ENCODE assay signal across 38 cellular contexts in genomic region chr3:75692061-75692460, GRCh38. TPM values are rescaled to one million over a fixed set of nuclear protein-coding genes. Genes with fewer than 3 reads are reported as not detected.
"Had no signal": no experiment of that assay in that cellular context is flagged by ENCODE, and none has a peak within 500 bp of the region (broad histone marks: within the 10 kb centered on the region; RNA-seq: fewer than 3 reads in every experiment).

No MANE protein-coding gene starts in this region.

- H3K4me1 ChIP-seq: adrenal gland, ascending aorta, body of pancreas, breast epithelium had no signal

- H3K36me3 ChIP-seq: adrenal gland, ascending aorta, brain microvascular endothelial cell, breast epithelium had no signal

- DNase-seq: activated B cell treated with CpG ODN at 0.5 μM for 24 hours; activated CD4-positive, alpha-beta memory T cell treated with anti-CD3 and anti-CD28 coated beads, Interleukin-2, amount 10 ng/mL, durations not matched to agents 7 days and 5 days; activated CD4-positive, alpha-beta T cell treated with anti-CD3 and anti-CD28 coated beads for 48 hours; activated CD4-positive, alpha-beta T cell treated with anti-CD3 and anti-CD28 coated beads, Interleukin-2, amount 10 ng/mL, durations not matched to agents 7 days and 5 days; activated CD4-positive, alpha-beta T cell treated with anti-CD3 and anti-CD28 coated beads, Interleukin-2, amount 50 U/mL, for 48 hours; activated CD4-positive, CD25-positive, alpha-beta regulatory T cell treated with anti-CD3 and anti-CD28 coated beads, Interleukin-2, amount 50 U/mL, for 72 hours; activated CD8-positive, alpha-beta memory T cell treated with anti-CD3 and anti-CD28 coated beads for 24 hours; activated CD8-positive, alpha-beta memory T cell treated with anti-CD3 and anti-CD28 coated beads, Interleukin-2, amount 10 ng/mL, durations not matched to agents 7 days and 5 days; activated CD8-positive, alpha-beta T cell treated with anti-CD3 and anti-CD28 coated beads, Interleukin-2, amount 10 ng/mL, durations not matched to agents 7 days and 5 days; activated effector memory CD4-positive, alpha-beta T cell treated with anti-CD3 and anti-CD28 coated beads, Interleukin-2, amount 50 U/mL, for 16 hours; activated gamma-delta T cell treated with Interleukin-2 at 50 U/mL for 16 hours; activated naive CD4-positive, alpha-beta T cell; activated naive CD4-positive, alpha-beta T cell treated with anti-CD3 and anti-CD28 coated beads for 36 hours; activated naive CD4-positive, alpha-beta T cell treated with anti-CD3 and anti-CD28 coated beads, Interleukin-2, amount 50 U/mL, for 16 hours; activated naive CD8-positive, alpha-beta T cell treated with anti-CD3 and anti-CD28 coated beads for 36 hours; activated T-cell treated with anti-CD3 and anti-CD28 coated beads for 4 hours; activated T-cell treated with anti-CD3 and anti-CD28 coated beads, Interleukin-2, amount 50 U/mL, for 1 hour; activated T-cell treated with anti-CD3 and anti-CD28 coated beads, Interleukin-2, amount 50 U/mL, for 4 hours; activated T-cell treated with anti-CD3 and anti-CD28 coated beads, Interleukin-2, amount 50 U/mL, for 72 hours; adrenal gland; amygdala; anterior cingulate cortex; body of pancreas; brain microvascular endothelial cell; central memory CD4-positive, alpha-beta T cell; T-cell; T-helper 17 cell; T1000 had no signal

- H3K4me3 ChIP-seq: adrenal gland, ascending aorta, body of pancreas, breast epithelium had no signal

- H3K27ac ChIP-seq: adrenal gland, ascending aorta, body of pancreas, brain microvascular endothelial cell, breast epithelium, VCaP had no signal

- H3K27me3 ChIP-seq: adrenal gland, ascending aorta, body of pancreas, brain microvascular endothelial cell, breast epithelium had no signal

- ATAC-seq: activated CD8-positive, alpha-beta memory T cell treated with anti-CD3 and anti-CD28 coated beads, Interleukin-2, amount 10 ng/mL, durations not matched to agents 7 days and 5 days; activated CD8-positive, alpha-beta T cell treated with anti-CD3 and anti-CD28 coated beads, Interleukin-2, amount 10 ng/mL, durations not matched to agents 7 days and 5 days; activated naive CD4-positive, alpha-beta T cell treated with anti-CD3 and anti-CD28 coated beads, Interleukin-2, amount 50 U/mL, for 72 hours; activated T-cell treated with anti-CD3 and anti-CD28 coated beads, Interleukin-2, amount 50 U/mL, for 4 hours; activated T-cell treated with anti-CD3 and anti-CD28 coated beads, Interleukin-2, amount 50 U/mL, for 72 hours; activated T-helper 17 cell treated with anti-CD3 and anti-CD28 coated beads, Interleukin-2, amount 50 U/mL, for 72 hours; body of pancreas; T-cell; T-helper 17 cell had no signal

RNA-seq across cellular contexts. Expression of gene FRG2C, which starts 27.9 kb away (rescaled TPM):
- total RNA-seq: activated B cell treated with CpG ODN at 0.5 μM for 24 hours; activated CD4-positive, alpha-beta memory T cell treated with anti-CD3 and anti-CD28 coated beads, Interleukin-2, amount 10 ng/mL, durations not matched to agents 7 days and 5 days; activated CD4-positive, alpha-beta T cell treated with anti-CD3 and anti-CD28 coated beads, Interleukin-2, amount 10 ng/mL, durations not matched to agents 7 days and 5 days; activated CD8-positive, alpha-beta memory T cell treated with anti-CD3 and anti-CD28 coated beads, Interleukin-2, amount 10 ng/mL, durations not matched to agents 7 days and 5 days; activated CD8-positive, alpha-beta T cell treated with anti-CD3 and anti-CD28 coated beads, Interleukin-2, amount 10 ng/mL, durations not matched to agents 7 days and 5 days; activated naive CD4-positive, alpha-beta T cell treated with anti-CD3 and anti-CD28 coated beads for 36 hours; activated naive CD4-positive, alpha-beta T cell treated with anti-CD3 and anti-CD28 coated beads, Interleukin-2, amount 50 U/mL, for 72 hours; activated naive CD8-positive, alpha-beta T cell treated with anti-CD3 and anti-CD28 coated beads for 36 hours; activated T-cell treated with anti-CD3 and anti-CD28 coated beads, Interleukin-2, amount 50 U/mL, for 4 hours; activated T-cell treated with anti-CD3 and anti-CD28 coated beads, Interleukin-2, amount 50 U/mL, for 72 hours; activated T-helper 1 cell treated with anti-CD3 and anti-CD28 coated beads, Interleukin-12 subunit alpha, Interleukin-12 subunit beta, Interleukin-2, Interleukin-4 antibody, amounts not matched to agents 30 ng/mL and 10 ng/mL and 1 ng/mL, durations not matched to agents 14 hours and 24 hours and 36 hours; activated T-helper 17 cell treated with anti-CD3 and anti-CD28 coated beads, Interleukin-2, amount 50 U/mL, for 72 hours; adrenal gland; ascending aorta; body of pancreas; cardiac septum; cerebellum; T-cell; T-helper 1 cell treated with Interleukin-12 subunit alpha and Interleukin-12 subunit beta and Interleukin-4 antibody, amounts not matched to agents 30 ng/mL and 1 ng/mL, for 36 hours; T-helper 17 cell; T-helper 2 cell treated with Interferon-gamma antibody and Interleukin-4, amounts not matched to agents 100 ng/mL and 5 ng/mL, for 36 hours had no signal
- polyA plus RNA-seq: adrenal gland had no signal
